Comparison of ENCODE assay signal across 9 cellular contexts in genomic region chr10:32149257-32149955, GRCh38.
DNase-seq lines count a peak whose midpoint lies in the region; ATAC-seq and TF ChIP-seq lines count a peak whose summit lies in the region.
"Had no signal": no experiment of that assay in that cellular context is flagged by ENCODE, and none has a peak within 500 bp of the region (broad histone marks: within the 10 kb centered on the region; RNA-seq: fewer than 3 reads in every experiment).

No MANE protein-coding gene starts in this region.

- H3K4me3 ChIP-seq in right cardiac atrium (ENCODE audit: low read length) (no peak overlapping the region), testis (no peak overlapping the region)
- H3K4me3 ChIP-seq: tibial nerve had no signal

- TF ChIP-seq CTCF in type B pancreatic cell (conservative IDR thresholded peaks at IDR 0.05) (no peak), testis (IDR thresholded peaks at IDR 0.05) (no peak)

- H3K27ac ChIP-seq in right cardiac atrium (ENCODE audit: low read length) (peak overlapping the region; percentile 95), testis (no peak overlapping the region)

- no peak for TF ChIP-seq POLR2A in testis (IDR thresholded peaks at IDR 0.05)

- intact Hi-C loops in right cardiac atrium (cut with DNase I) (no loop called here), testis (cut with DNase I; ENCODE audit: low total_unique reads) (no loop called here)

- H3K9me3 Mint-ChIP-seq in activated CD4-positive, alpha-beta memory T cell treated with anti-CD3 and anti-CD28 coated beads, Interleukin-2, amount 10 ng/mL, durations not matched to agents 7 days and 5 days, result peaks cover 12% of the 10 kb centered on the region
- H3K9me3 Mint-ChIP-seq in type B pancreatic cell, result no peaks in the 10 kb centered on the region

- peaks cover 10% of the 10 kb centered on the region for H3K36me3 Mint-ChIP-seq in activated CD4-positive, alpha-beta memory T cell treated with anti-CD3 and anti-CD28 coated beads, Interleukin-2, amount 10 ng/mL, durations not matched to agents 7 days and 5 days (ENCODE audit: low read depth)
- no peaks in the 10 kb centered on the region for H3K36me3 Mint-ChIP-seq in type B pancreatic cell

- POLR2A ChIA-PET in activated CD4-positive, alpha-beta memory T cell treated with anti-CD3 and anti-CD28 coated beads, Interleukin-2, amount 10 ng/mL, durations not matched to agents 7 days and 5 days (lab: Charles Lee), result interaction anchor here (0.7 to 1.0 kb wide), 5 partner anchors 10 to 733 kb away, joined by 3 read pairs; partner anchors contain the start of gene KIF5B

- no peak overlapping the region for H3K4me3 Mint-ChIP-seq in activated CD4-positive, alpha-beta memory T cell treated with anti-CD3 and anti-CD28 coated beads, Interleukin-2, amount 10 ng/mL, durations not matched to agents 7 days and 5 days
- H3K4me3 Mint-ChIP-seq in type B pancreatic cell, result peak overlapping the region; percentile 55

- H3K9me3 ChIP-seq in right cardiac atrium (ENCODE audit: control insufficient read depth, low read length) (no peaks in the 10 kb centered on the region), testis (no peaks in the 10 kb centered on the region)

- no peaks in the 10 kb centered on the region for H3K27me3 Mint-ChIP-seq in activated CD4-positive, alpha-beta memory T cell treated with anti-CD3 and anti-CD28 coated beads, Interleukin-2, amount 10 ng/mL, durations not matched to agents 7 days and 5 days
- H3K27me3 Mint-ChIP-seq in type B pancreatic cell, result no peaks in the 10 kb centered on the region

- CTCF ChIA-PET in activated CD4-positive, alpha-beta memory T cell treated with anti-CD3 and anti-CD28 coated beads, Interleukin-2, amount 10 ng/mL, durations not matched to agents 7 days and 5 days (lab: Charles Lee), result interaction anchor here (0.9 to 1.5 kb wide), 2 partner anchors 16 to 287 kb away, joined by 3 to 5 read pairs; no protein-coding TSS in a partner anchor

- H3K4me1 ChIP-seq in right cardiac atrium (ENCODE audit: control insufficient read depth, insufficient read depth, low read length) (peaks cover 7% of the 10 kb centered on the region), testis (no peaks in the 10 kb centered on the region)

- peaks cover 44% of the 10 kb centered on the region for H3K4me1 Mint-ChIP-seq in activated CD4-positive, alpha-beta memory T cell treated with anti-CD3 and anti-CD28 coated beads, Interleukin-2, amount 10 ng/mL, durations not matched to agents 7 days and 5 days
- peaks cover 9% of the 10 kb centered on the region for H3K4me1 Mint-ChIP-seq in type B pancreatic cell (ENCODE audit: unreplicated experiment)

- H3K27ac Mint-ChIP-seq in activated CD4-positive, alpha-beta memory T cell treated with anti-CD3 and anti-CD28 coated beads, Interleukin-2, amount 10 ng/mL, durations not matched to agents 7 days and 5 days, result peak overlapping the region; percentile 83
- H3K27ac Mint-ChIP-seq in type B pancreatic cell, result peak overlapping the region; percentile 97

- no peaks in the 10 kb centered on the region for H3K27me3 ChIP-seq in right cardiac atrium (ENCODE audit: control insufficient read depth, insufficient read depth)
- H3K27me3 ChIP-seq in testis, result no peaks in the 10 kb centered on the region
- H3K27me3 ChIP-seq: tibial nerve had no signal

- H3K36me3 ChIP-seq in testis (ENCODE audit: low read depth, missing control alignments), result no peaks in the 10 kb centered on the region
- H3K36me3 ChIP-seq: tibial nerve had no signal

- DNase-seq in AG08395 (ENCODE audit: low spot score), result peak; percentile 92
- DNase-seq in GM19238 (ENCODE audit: insufficient read length, low spot score), result peak; percentile 57
- DNase-seq in activated CD4-positive, alpha-beta memory T cell treated with anti-CD3 and anti-CD28 coated beads, Interleukin-2, amount 10 ng/mL, durations not matched to agents 7 days and 5 days, result peak; percentile 50
- DNase-seq in right cardiac atrium, result peak; percentile 78 to 82 (median 81)
- no peak for DNase-seq in type B pancreatic cell (ENCODE audit: extremely low spot score, unreplicated experiment)
- DNase-seq in testis, result no peak
- no peak for DNase-seq in NCI-H774 (lab: John Stamatoyannopoulos, UW)

- peak; percentile 93 for ATAC-seq in HG03108 (IDR thresholded peaks at IDR 0.05; ENCODE audit: unreplicated experiment)
- peak; percentile 92 to 94 for ATAC-seq in right cardiac atrium

- WGBS in right cardiac atrium, result 24% methylated on average over 8 of the region's 8 CpGs
- WGBS in testis, 2 donors, result 33 to 44% methylated on average over 8 of the region's 8 CpGs

Comparison
In these comparisons a context has a peak if more than half of its experiments do, and no peak if none do; other contexts are left out.
1. DNase-seq: peak in AG08395 (single experiment), GM19238 (single experiment), activated CD4-positive, alpha-beta memory T cell treated with anti-CD3 and anti-CD28 coated beads, Interleukin-2, amount 10 ng/mL, durations not matched to agents 7 days and 5 days (single experiment) and right cardiac atrium (3 of 3); none in type B pancreatic cell (single experiment), testis (single experiment) and NCI-H774 (single experiment).